ENCODE assay signal across 10 cellular contexts in the genomic region with DNA sequence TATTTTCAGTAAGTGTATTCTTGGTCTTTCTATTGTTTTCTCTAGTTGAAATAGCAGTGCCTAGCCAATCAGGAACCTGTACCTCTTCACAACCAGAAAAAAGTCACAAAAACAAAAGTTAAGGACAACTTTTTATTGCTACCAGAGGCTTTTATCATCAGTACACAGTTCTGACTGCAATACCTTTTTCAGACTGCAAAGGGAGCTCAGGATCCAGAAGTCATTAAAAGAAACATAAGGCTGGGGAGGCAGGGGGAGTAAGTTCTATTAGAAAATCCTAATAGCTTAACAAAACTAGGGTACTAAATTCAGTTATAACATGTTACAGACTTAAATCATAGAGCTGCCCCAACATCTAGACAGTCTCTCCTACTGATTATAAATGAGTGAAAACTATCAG. TPM values are rescaled to one million over a fixed set of nuclear protein-coding genes. Genes with fewer than 3 reads are reported as not detected.
A peak's percentile ranks its signal among the peaks of the same experiment; 100 is the strongest.
DNase-seq lines count a peak whose midpoint lies in the region; ATAC-seq and TF ChIP-seq lines count a peak whose summit lies in the region.
"Had no signal": no experiment of that assay in that cellular context is flagged by ENCODE, and none has a peak within 500 bp of the region (broad histone marks: within the 10 kb centered on the region; RNA-seq: fewer than 3 reads in every experiment).

No MANE protein-coding gene starts in this region.

- H3K9me2 ChIP-seq in PC-3 (replicated peaks; ENCODE audit: low read length): no peaks in the 10 kb centered on the region

- H3K27me3 ChIP-seq in PC-3 (ENCODE audit: low read length) (no peaks in the 10 kb centered on the region), subcutaneous abdominal adipose tissue (ENCODE audit: control insufficient read depth in 5 of 5, insufficient read depth in 4 of 5, low read length in 5 of 5) (no peaks in the 10 kb centered on the region)
- H3K27me3 ChIP-seq: thyroid gland had no signal

- peak; percentile 2 for DNase-seq in SHP77 treated with DMSO at 0.1 percent for 48 hours (lab: John Stamatoyannopoulos, UW)
- no peak for DNase-seq in SHP77 (lab: John Stamatoyannopoulos, UW)
- DNase-seq in PC-3: peak; percentile 40
- peak; percentile 25 for DNase-seq in fibroblast of gingiva (ENCODE audit: low read depth)
- no peak for DNase-seq in OCI-M2 (lab: John Stamatoyannopoulos, UW; ENCODE audit: unreplicated experiment)
- DNase-seq: thyroid gland had no signal

- H3K36me3 ChIP-seq in PC-3 (ENCODE audit: low read depth, low read length) (peaks cover 33% of the 10 kb centered on the region), subcutaneous abdominal adipose tissue (ENCODE audit: control insufficient read depth in 5 of 5, insufficient read depth in 5 of 5, low read length in 5 of 5) (peaks cover 16 to 50% (median 39%) of the 10 kb centered on the region in 5 donors)

- no peaks in the 10 kb centered on the region for H4K20me1 ChIP-seq in PC-3 (ENCODE audit: low read length)

- H3K79me2 ChIP-seq in PC-3 (ENCODE audit: low read length): no peaks in the 10 kb centered on the region

- H3K4me1 ChIP-seq in PC-3 (ENCODE audit: insufficient read depth, low read length) (no peaks in the 10 kb centered on the region), subcutaneous abdominal adipose tissue (ENCODE audit: control insufficient read depth in 5 of 5, insufficient read depth in 5 of 5, low read length in 5 of 5) (peaks cover 0 to 17% (median 9%) of the 10 kb centered on the region in 5 donors)
- H3K4me1 ChIP-seq: HAP-1 had no signal

- H3F3A ChIP-seq in PC-3 (ENCODE audit: low read length, unreplicated experiment): no peaks in the 10 kb centered on the region

- H3K9me3 ChIP-seq in PC-3 (ENCODE audit: low read length) (no peaks in the 10 kb centered on the region), subcutaneous abdominal adipose tissue (ENCODE audit: control insufficient read depth in 5 of 5, low read length in 5 of 5) (no peaks in the 10 kb centered on the region)
- H3K9me3 ChIP-seq: HAP-1, thyroid gland had no signal

- no TSS peak for BruUV-seq in PC-3 (replicated peaks; lab: Mats Ljungman, UMichigan)

- H3K9ac ChIP-seq in PC-3 (ENCODE audit: low read length) (no peak overlapping the region), subcutaneous abdominal adipose tissue (ENCODE audit: low read length in 5 of 5) (no peak overlapping the region)

- H3K27ac ChIP-seq in PC-3 (ENCODE audit: low read length) (no peak overlapping the region), subcutaneous abdominal adipose tissue (ENCODE audit: low read depth, low read length) (peak overlapping the region; percentile 10)
- H3K27ac ChIP-seq: thyroid gland had no signal

- intact Hi-C loops in PC-3 (cut with micrococcal nuclease): loop anchor here (2.0 to 5.0 kb wide), 2 partner anchors 156 to 260 kb away; no protein-coding TSS in a partner anchor

- H3K4me3 ChIP-seq in PC-3 (ENCODE audit: low read length) (no peak overlapping the region), subcutaneous abdominal adipose tissue (ENCODE audit: low read depth in 1 of 5, low read length in 5 of 5) (no peak overlapping the region)
- H3K4me3 ChIP-seq: HAP-1, thyroid gland had no signal

- POLR2A ChIA-PET in PC-3 (lab: Charles Lee; ENCODE audit: unreplicated experiment): no interaction called here

- H3K4me2 ChIP-seq in PC-3 (ENCODE audit: low read length): no peak overlapping the region

- CTCF ChIA-PET in PC-3 (lab: Charles Lee): interaction anchor here (0.6 to 1.2 kb wide), 2 partner anchors 9 to 156 kb away, joined by 5 to 6 read pairs; no protein-coding TSS in a partner anchor

- peak; percentile 61; the same call in 1 of the 2 replicates for TF ChIP-seq CTCF in PC-3 (conservative IDR thresholded peaks at IDR 0.05; ENCODE audit: low read depth, low read length)

- no peak overlapping the region for H2AFZ ChIP-seq in PC-3 (ENCODE audit: low read length)

- ATAC-seq in PC-3: peak; percentile 55
- no peak for ATAC-seq in GM19035 (IDR thresholded peaks at IDR 0.05; ENCODE audit: unreplicated experiment)
- no peak for ATAC-seq in HG03175 (IDR thresholded peaks at IDR 0.05; ENCODE audit: unreplicated experiment)

RNA-seq across cellular contexts. Expression of gene CCNI, which starts 28.8 kb away (rescaled TPM):
- total RNA-seq in PC-3 (2014; rRNA removed): 60.1 and 73.5 TPM in 2 replicates

Comparison
In these comparisons a context has a peak if more than half of its experiments do, and no peak if none do; other contexts are left out.
1. DNase-seq: peak in SHP77 treated with DMSO at 0.1 percent for 48 hours (single experiment), PC-3 (single experiment) and fibroblast of gingiva (single experiment); none in SHP77 (0 of 2) and OCI-M2 (single experiment).